In the genomic region with DNA sequence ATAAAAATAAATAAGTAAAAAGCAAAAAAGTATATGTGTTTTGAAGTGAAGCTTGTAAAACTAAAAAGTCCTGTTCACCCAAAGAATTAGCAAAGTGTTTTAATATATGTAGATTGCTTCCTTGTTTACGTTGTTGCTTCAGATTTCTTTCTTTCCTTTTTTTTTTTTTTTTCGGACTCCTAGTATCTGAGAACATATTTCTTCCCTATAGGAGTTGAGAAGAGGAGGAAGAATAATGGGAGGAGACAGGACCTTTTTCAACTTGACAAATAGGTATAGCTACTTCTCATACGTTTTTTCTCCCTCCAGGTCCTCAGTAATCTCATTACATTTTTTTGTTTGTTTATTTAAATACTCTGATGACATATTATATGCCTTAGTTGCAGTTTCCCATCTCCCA, we compare ENCODE assay signal across 37 cellular contexts.
"Had no signal": no experiment of that assay in that cellular context is flagged by ENCODE, and none has a peak within 500 bp of the region (broad histone marks: within the 10 kb centered on the region; RNA-seq: fewer than 3 reads in every experiment).

No MANE protein-coding gene starts in this region.

- H3K36me3 ChIP-seq: adrenal gland, esophagus muscularis mucosa, gastrocnemius medialis, heart left ventricle, WERI-Rb-1 had no signal

- H3K9me3 Mint-ChIP-seq: activated B cell treated with CpG ODN at 0.5 μM for 24 hours; activated naive CD4-positive, alpha-beta T cell treated with anti-CD3 and anti-CD28 coated beads for 36 hours; activated naive CD4-positive, alpha-beta T cell treated with anti-CD3 and anti-CD28 coated beads, Interleukin-2, amount 50 U/mL, for 24 hours; activated naive CD8-positive, alpha-beta T cell treated with anti-CD3 and anti-CD28 coated beads, Interleukin-2, amount 50 U/mL, for 24 hours; activated T-helper 1 cell treated with anti-CD3 and anti-CD28 coated beads, Interleukin-12 subunit alpha, Interleukin-12 subunit beta, Interleukin-2, Interleukin-4 antibody, amounts not matched to agents 30 ng/mL and 10 ng/mL and 1 ng/mL, durations not matched to agents 14 hours and 24 hours and 36 hours; activated T-helper 2 cell treated with anti-CD3 and anti-CD28 coated beads, Interferon-gamma antibody, Interleukin-2, Interleukin-4, amounts not matched to agents 10 μg/mL and 5 μg/mL and 100 μg/mL, durations not matched to agents 14 hours and 24 hours and 36 hours; effector memory CD8-positive, alpha-beta T cell; T-helper 2 cell treated with Interferon-gamma antibody and Interleukin-4, amounts not matched to agents 5 μg/mL and 100 μg/mL, for 36 hours had no signal

- H3K27me3 Mint-ChIP-seq: activated B cell treated with CpG ODN at 0.5 μM for 24 hours; activated CD8-positive, alpha-beta memory T cell treated with anti-CD3 and anti-CD28 coated beads, Interleukin-2, amount 10 ng/mL, durations not matched to agents 7 days and 5 days; activated naive CD4-positive, alpha-beta T cell treated with anti-CD3 and anti-CD28 coated beads, Interleukin-2, amount 50 U/mL, for 24 hours; activated naive CD8-positive, alpha-beta T cell treated with anti-CD3 and anti-CD28 coated beads for 36 hours; activated naive CD8-positive, alpha-beta T cell treated with anti-CD3 and anti-CD28 coated beads, Interleukin-2, amount 50 U/mL, for 24 hours; effector memory CD8-positive, alpha-beta T cell; T-helper 17 cell had no signal

- H3K4me3 Mint-ChIP-seq: activated B cell treated with CpG ODN at 0.5 μM for 24 hours; activated CD8-positive, alpha-beta memory T cell treated with anti-CD3 and anti-CD28 coated beads, Interleukin-2, amount 10 ng/mL, durations not matched to agents 7 days and 5 days; activated CD8-positive, alpha-beta T cell treated with anti-CD3 and anti-CD28 coated beads, Interleukin-2, amount 10 ng/mL, durations not matched to agents 7 days and 5 days; activated naive CD4-positive, alpha-beta T cell treated with anti-CD3 and anti-CD28 coated beads for 36 hours; activated naive CD4-positive, alpha-beta T cell treated with anti-CD3 and anti-CD28 coated beads, Interleukin-2, amount 50 U/mL, for 24 hours; activated naive CD8-positive, alpha-beta T cell treated with anti-CD3 and anti-CD28 coated beads for 36 hours; activated naive CD8-positive, alpha-beta T cell treated with anti-CD3 and anti-CD28 coated beads, Interleukin-2, amount 50 U/mL, for 24 hours; activated T-helper 1 cell treated with anti-CD3 and anti-CD28 coated beads, Interleukin-12 subunit alpha, Interleukin-12 subunit beta, Interleukin-2, Interleukin-4 antibody, amounts not matched to agents 30 ng/mL and 10 ng/mL and 1 ng/mL, durations not matched to agents 14 hours and 24 hours and 36 hours; effector memory CD8-positive, alpha-beta T cell; T-helper 17 cell; T-helper 2 cell treated with Interferon-gamma antibody and Interleukin-4, amounts not matched to agents 5 μg/mL and 100 μg/mL, for 36 hours had no signal

- FAIRE-seq: colon had no signal

- H3K4me1 ChIP-seq: adrenal gland, foreskin keratinocyte, gastrocnemius medialis had no signal

- H3K27ac ChIP-seq: adrenal gland, body of pancreas, esophagus muscularis mucosa, foreskin keratinocyte, gastrocnemius medialis, heart left ventricle, WERI-Rb-1 had no signal

- H3K9me3 ChIP-seq: adrenal gland, body of pancreas, esophagus muscularis mucosa, gastrocnemius medialis, heart left ventricle had no signal

- H3K4me1 Mint-ChIP-seq: activated CD8-positive, alpha-beta memory T cell treated with anti-CD3 and anti-CD28 coated beads, Interleukin-2, amount 10 ng/mL, durations not matched to agents 7 days and 5 days had no signal

- DNase-seq: activated B cell treated with CpG ODN at 0.5 μM for 24 hours; activated CD4-positive, alpha-beta T cell treated with anti-CD3 and anti-CD28 coated beads for 48 hours; activated CD4-positive, alpha-beta T cell treated with anti-CD3 and anti-CD28 coated beads, Interleukin-2, amount 50 U/mL, for 1 hour; activated CD4-positive, alpha-beta T cell treated with anti-CD3 and anti-CD28 coated beads, Interleukin-2, amount 50 U/mL, for 48 hours; activated CD8-positive, alpha-beta memory T cell treated with anti-CD3 and anti-CD28 coated beads, Interleukin-2, amount 10 ng/mL, durations not matched to agents 7 days and 5 days; activated CD8-positive, alpha-beta memory T cell treated with anti-CD3 and anti-CD28 coated beads, Interleukin-2, amount 50 U/mL, for 4 hours; activated CD8-positive, alpha-beta T cell treated with anti-CD3 and anti-CD28 coated beads, Interleukin-2, amount 10 ng/mL, durations not matched to agents 7 days and 5 days; activated effector memory CD4-positive, alpha-beta T cell treated with anti-CD3 and anti-CD28 coated beads, Interleukin-2, amount 50 U/mL, for 16 hours; activated naive CD4-positive, alpha-beta T cell treated with anti-CD3 and anti-CD28 coated beads for 36 hours; activated naive CD8-positive, alpha-beta T cell treated with anti-CD3 and anti-CD28 coated beads for 36 hours; activated naive CD8-positive, alpha-beta T cell treated with anti-CD3 and anti-CD28 coated beads, Interleukin-2, amount 50 U/mL, for 24 hours; activated T-cell treated with anti-CD3 and anti-CD28 coated beads, Interleukin-2, amount 50 U/mL, for 1 hour; activated T-cell treated with anti-CD3 and anti-CD28 coated beads, Interleukin-2, amount 50 U/mL, for 48 hours; adrenal gland; amygdala; aorta; body of pancreas; caudate nucleus; cortex of kidney; dermis blood vessel endothelial cell; effector CD4-positive, alpha-beta T cell; effector memory CD8-positive, alpha-beta T cell; erythroblast; foreskin keratinocyte; gastrocnemius medialis; glutamatergic neuron; heart left ventricle; T-helper 17 cell; T1000; WERI-Rb-1 had no signal

- H3K27me3 ChIP-seq: adrenal gland, body of pancreas, esophagus muscularis mucosa, foreskin keratinocyte, gastrocnemius medialis, heart left ventricle had no signal

- ATAC-seq: activated CD4-positive, CD25-positive, alpha-beta regulatory T cell treated with anti-CD3 and anti-CD28 coated beads, Interleukin-2, amount 50 U/mL, for 24 hours; activated CD8-positive, alpha-beta memory T cell treated with anti-CD3 and anti-CD28 coated beads, Interleukin-2, amount 10 ng/mL, durations not matched to agents 7 days and 5 days; activated CD8-positive, alpha-beta T cell treated with anti-CD3 and anti-CD28 coated beads, Interleukin-2, amount 10 ng/mL, durations not matched to agents 7 days and 5 days; activated naive CD8-positive, alpha-beta T cell treated with anti-CD3 and anti-CD28 coated beads, Interleukin-2, amount 50 U/mL, for 24 hours; body of pancreas; effector memory CD8-positive, alpha-beta T cell; foreskin keratinocyte; gastrocnemius medialis; heart left ventricle; T-helper 17 cell had no signal

- H3K27ac Mint-ChIP-seq: activated B cell treated with CpG ODN at 0.5 μM for 24 hours; activated CD8-positive, alpha-beta memory T cell treated with anti-CD3 and anti-CD28 coated beads, Interleukin-2, amount 10 ng/mL, durations not matched to agents 7 days and 5 days; activated CD8-positive, alpha-beta T cell treated with anti-CD3 and anti-CD28 coated beads, Interleukin-2, amount 10 ng/mL, durations not matched to agents 7 days and 5 days; activated naive CD4-positive, alpha-beta T cell treated with anti-CD3 and anti-CD28 coated beads for 36 hours; activated naive CD4-positive, alpha-beta T cell treated with anti-CD3 and anti-CD28 coated beads, Interleukin-2, amount 50 U/mL, for 24 hours; activated naive CD8-positive, alpha-beta T cell treated with anti-CD3 and anti-CD28 coated beads for 36 hours; activated naive CD8-positive, alpha-beta T cell treated with anti-CD3 and anti-CD28 coated beads, Interleukin-2, amount 50 U/mL, for 24 hours; activated T-helper 1 cell treated with anti-CD3 and anti-CD28 coated beads, Interleukin-12 subunit alpha, Interleukin-12 subunit beta, Interleukin-2, Interleukin-4 antibody, amounts not matched to agents 30 ng/mL and 10 ng/mL and 1 ng/mL, durations not matched to agents 14 hours and 24 hours and 36 hours; activated T-helper 2 cell treated with anti-CD3 and anti-CD28 coated beads, Interferon-gamma antibody, Interleukin-2, Interleukin-4, amounts not matched to agents 10 μg/mL and 5 μg/mL and 100 μg/mL, durations not matched to agents 14 hours and 24 hours and 36 hours; effector memory CD8-positive, alpha-beta T cell; T-helper 17 cell; T-helper 2 cell treated with Interferon-gamma antibody and Interleukin-4, amounts not matched to agents 5 μg/mL and 100 μg/mL, for 36 hours had no signal

- H3K4me3 ChIP-seq: adrenal gland, body of pancreas, esophagus muscularis mucosa, gastrocnemius medialis, heart left ventricle had no signal

- H3K36me3 Mint-ChIP-seq: activated naive CD4-positive, alpha-beta T cell treated with anti-CD3 and anti-CD28 coated beads, Interleukin-2, amount 50 U/mL, for 24 hours had no signal
